1 cellular context compared by ENCODE assay signal in genomic region chr17:81924557-81925532, GRCh38.
TF ChIP-seq lines count a peak whose summit lies in the region.

No MANE protein-coding gene starts in this region.

TF ChIP-seq in GM23338, 12 proteins besides CTCF, POLR2A, EP300 and RAD21:
- TF ChIP-seq ZNF462 (CRISPR knock-in tag; IDR thresholded peaks at IDR 0.05) = no peak
- no peak for TF ChIP-seq STAT1 (IDR thresholded peaks at IDR 0.05; ENCODE audit: unreplicated experiment)
- no peak for TF ChIP-seq ZNF114 (CRISPR knock-in tag; IDR thresholded peaks at IDR 0.05)
- no peak for TF ChIP-seq EZH2phosphoT487 (IDR thresholded peaks at IDR 0.05; ENCODE audit: unreplicated experiment)
- TF ChIP-seq POLR2AphosphoS5 (IDR thresholded peaks at IDR 0.05; ENCODE audit: low read depth) = no peak
- TF ChIP-seq EZH2 (IDR thresholded peaks at IDR 0.05; ENCODE audit: low read depth, unreplicated experiment) = no peak
- TF ChIP-seq CREB1 (CRISPR knock-in tag; IDR thresholded peaks at IDR 0.05; ENCODE audit: low read depth) = no peak
